17 cellular contexts compared by ENCODE assay signal in the genomic region with DNA sequence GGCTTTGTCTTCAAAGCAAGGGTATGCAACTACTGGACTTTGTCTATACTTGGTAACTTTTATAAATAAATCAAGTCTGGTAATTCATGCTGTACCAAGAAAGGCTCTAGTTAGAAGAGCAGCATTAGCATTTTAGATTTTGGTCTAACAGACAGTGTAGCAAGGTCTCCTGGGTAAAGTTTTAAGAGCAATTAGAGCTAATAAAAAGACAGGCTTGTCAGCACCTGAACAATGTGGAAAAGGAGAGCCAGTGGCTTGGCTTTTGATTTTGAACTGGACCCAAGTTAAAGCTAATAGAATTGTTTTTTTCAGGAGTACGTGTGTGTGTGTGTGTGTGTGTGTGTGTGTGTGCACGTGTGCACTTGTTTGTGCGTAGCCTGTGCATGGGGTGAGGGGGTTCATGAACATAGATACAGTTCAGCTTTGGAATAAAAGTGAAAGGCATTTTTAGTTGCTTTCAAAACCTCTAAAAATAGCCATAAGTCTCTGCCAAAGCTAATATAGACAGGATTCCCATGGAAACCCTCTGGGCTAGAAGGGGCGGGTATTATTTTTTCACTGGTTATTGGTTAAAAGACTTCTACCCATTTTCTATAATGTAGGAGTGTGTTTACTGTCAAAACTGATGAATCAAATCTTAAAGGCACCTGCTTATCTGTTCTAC.
DNase-seq lines count a peak whose midpoint lies in the region; FAIRE-seq and TF ChIP-seq lines count a peak whose summit lies in the region.
"Had no signal": no experiment of that assay in that cellular context is flagged by ENCODE, and none has a peak within 500 bp of the region (broad histone marks: within the 10 kb centered on the region; RNA-seq: fewer than 3 reads in every experiment).

No MANE protein-coding gene starts in this region.

- H3K27me3 Mint-ChIP-seq in chondrocyte (ENCODE audit: low read depth), result no peaks in the 10 kb centered on the region
- no peaks in the 10 kb centered on the region for H3K27me3 Mint-ChIP-seq in nephron (ENCODE audit: low read depth)
- no peaks in the 10 kb centered on the region for H3K27me3 Mint-ChIP-seq in activated naive CD4-positive, alpha-beta T cell treated with anti-CD3 and anti-CD28 coated beads, Interleukin-2, amount 10 ng/mL, durations not matched to agents 7 days and 5 days
- H3K27me3 Mint-ChIP-seq: B cell; memory B cell; stimulated activated memory B cell treated with anti-CD40 and anti-IgM and Interleukin-4, amounts not matched to agents 10 μg/mL and 1 μg/mL and 100 μg/mL, for 72 hours had no signal

- peak; percentile 14 for DNase-seq in NCI-H2227 (lab: John Stamatoyannopoulos, UW; ENCODE audit: unreplicated experiment)
- DNase-seq in chondrocyte (ENCODE audit: low spot score), result no peak
- no peak for DNase-seq in activated naive CD4-positive, alpha-beta T cell treated with anti-CD3 and anti-CD28 coated beads, Interleukin-2, amount 10 ng/mL, durations not matched to agents 7 days and 5 days
- no peak for DNase-seq in hippocampal formation (lab: John Stamatoyannopoulos, UW)
- no peak for DNase-seq in GM12891 (ENCODE audit: insufficient read length, low spot score)
- DNase-seq in medulla oblongata (ENCODE audit: extremely low spot score), result no peak
- DNase-seq: activated T-cell treated with anti-CD3 and anti-CD28 coated beads, Interleukin-2, amount 50 U/mL, for 48 hours; DMS 273 treated with DMSO at 0.1 percent for 48 hours; foreskin keratinocyte; NCI-H2171 treated with DMSO at 0.1 percent for 48 hours; SHP77; uterus had no signal

- CTCF ChIA-PET in activated naive CD4-positive, alpha-beta T cell treated with anti-CD3 and anti-CD28 coated beads, Interleukin-2, amount 10 ng/mL, durations not matched to agents 7 days and 5 days (lab: Charles Lee), result interaction anchor here (0.8 kb wide), 1 partner anchor 26 kb away, joined by 3 read pairs; no protein-coding TSS in a partner anchor

- H3K4me1 ChIP-seq in BLaER1, result peaks cover 10% of the 10 kb centered on the region
- H3K4me1 ChIP-seq: uterus had no signal

- H3K9me3 Mint-ChIP-seq in chondrocyte (ENCODE audit: low read depth) (no peaks in the 10 kb centered on the region), nephron (no peaks in the 10 kb centered on the region)
- H3K9me3 Mint-ChIP-seq in activated naive CD4-positive, alpha-beta T cell treated with anti-CD3 and anti-CD28 coated beads, Interleukin-2, amount 10 ng/mL, durations not matched to agents 7 days and 5 days, result no peaks in the 10 kb centered on the region
- H3K9me3 Mint-ChIP-seq: memory B cell; stimulated activated memory B cell treated with anti-CD40 and anti-IgM and Interleukin-4, amounts not matched to agents 10 μg/mL and 1 μg/mL and 100 μg/mL, for 72 hours had no signal

- FAIRE-seq in GM12891 (lab: Jason Lieb, UNC), result no peak

- H3K27me3 ChIP-seq in BLaER1, result no peaks in the 10 kb centered on the region
- H3K27me3 ChIP-seq: foreskin keratinocyte, uterus had no signal

- H3K4me1 Mint-ChIP-seq in chondrocyte (ENCODE audit: low read depth) (peaks cover 38% of the 10 kb centered on the region), nephron (peaks cover 16% of the 10 kb centered on the region)
- H3K4me1 Mint-ChIP-seq in activated naive CD4-positive, alpha-beta T cell treated with anti-CD3 and anti-CD28 coated beads, Interleukin-2, amount 10 ng/mL, durations not matched to agents 7 days and 5 days, result no peaks in the 10 kb centered on the region
- H3K4me1 Mint-ChIP-seq: B cell had no signal

- no peak overlapping the region for H3K27ac ChIP-seq in BLaER1
- H3K27ac ChIP-seq: foreskin keratinocyte, uterus had no signal

- H3K4me3 ChIP-seq in BLaER1, result no peak overlapping the region
- H3K4me3 ChIP-seq: uterus had no signal

- no peak for TF ChIP-seq POLR2A in GM12891 (IDR thresholded peaks at IDR 0.05; ENCODE audit: low read depth, low read length)

- no peak overlapping the region for H3K9ac ChIP-seq in BLaER1

- H3K36me3 ChIP-seq in BLaER1, result peaks cover 4% of the 10 kb centered on the region; the same call in 1 of the 2 replicates
- H3K36me3 ChIP-seq: uterus had no signal

- H3K4me3 Mint-ChIP-seq in chondrocyte (ENCODE audit: unreplicated experiment), result peak overlapping the region; percentile 47
- peak overlapping the region in 1 of 3 experiments; percentile 20 for H3K4me3 Mint-ChIP-seq in nephron
- H3K4me3 Mint-ChIP-seq in activated naive CD4-positive, alpha-beta T cell treated with anti-CD3 and anti-CD28 coated beads, Interleukin-2, amount 10 ng/mL, durations not matched to agents 7 days and 5 days, result no peak overlapping the region
- H3K4me3 Mint-ChIP-seq: B cell; memory B cell; stimulated activated memory B cell treated with anti-CD40 and anti-IgM and Interleukin-4, amounts not matched to agents 10 μg/mL and 1 μg/mL and 100 μg/mL, for 72 hours had no signal

- peak overlapping the region; percentile 32 for H3K4me2 ChIP-seq in BLaER1

- H3K36me3 Mint-ChIP-seq in chondrocyte (ENCODE audit: low read depth) (no peaks in the 10 kb centered on the region), nephron (ENCODE audit: low read depth) (no peaks in the 10 kb centered on the region)
- H3K36me3 Mint-ChIP-seq in activated naive CD4-positive, alpha-beta T cell treated with anti-CD3 and anti-CD28 coated beads, Interleukin-2, amount 10 ng/mL, durations not matched to agents 7 days and 5 days, result no peaks in the 10 kb centered on the region
- H3K36me3 Mint-ChIP-seq: memory B cell; stimulated activated memory B cell treated with anti-CD40 and anti-IgM and Interleukin-4, amounts not matched to agents 10 μg/mL and 1 μg/mL and 100 μg/mL, for 72 hours had no signal

- TF ChIP-seq CTCF in chondrocyte (IDR thresholded peaks at IDR 0.05) (no peak), nephron (IDR thresholded peaks at IDR 0.05; ENCODE audit: unreplicated experiment in 3 of 3) (no peak)

- H3K27ac Mint-ChIP-seq in chondrocyte (ENCODE audit: unreplicated experiment) (peak overlapping the region; percentile 89), nephron (peak overlapping the region in 2 of 3 experiments; percentile 68 to 78)
- no peak overlapping the region for H3K27ac Mint-ChIP-seq in activated naive CD4-positive, alpha-beta T cell treated with anti-CD3 and anti-CD28 coated beads, Interleukin-2, amount 10 ng/mL, durations not matched to agents 7 days and 5 days
- H3K27ac Mint-ChIP-seq: B cell; memory B cell; stimulated activated memory B cell treated with anti-CD40 and anti-IgM and Interleukin-4, amounts not matched to agents 10 μg/mL and 1 μg/mL and 100 μg/mL, for 72 hours had no signal

- no peaks in the 10 kb centered on the region for H3K9me3 ChIP-seq in BLaER1
- H3K9me3 ChIP-seq: uterus had no signal

- peaks cover 49% of the 10 kb centered on the region for H4K20me1 ChIP-seq in BLaER1

TF ChIP-seq in GM12891, 5 proteins besides CTCF, POLR2A, EP300 and RAD21:
- TF ChIP-seq POLR2AphosphoS5 (IDR thresholded peaks at IDR 0.05; ENCODE audit: low read depth, low read length), result no peak
- TF ChIP-seq SPI1 (IDR thresholded peaks at IDR 0.05; ENCODE audit: low read depth, low read length), result no peak
- TF ChIP-seq POU2F2 (IDR thresholded peaks at IDR 0.05; ENCODE audit: low read depth, low read length), result no peak
- TF ChIP-seq PAX5 (IDR thresholded peaks at IDR 0.05; ENCODE audit: insufficient read depth, low read length, severe bottlenecking), result no peak
- no peak for TF ChIP-seq TAF1 (IDR thresholded peaks at IDR 0.05; ENCODE audit: low read depth, low read length)
